10 cellular contexts compared by ENCODE assay signal in the genomic region with DNA sequence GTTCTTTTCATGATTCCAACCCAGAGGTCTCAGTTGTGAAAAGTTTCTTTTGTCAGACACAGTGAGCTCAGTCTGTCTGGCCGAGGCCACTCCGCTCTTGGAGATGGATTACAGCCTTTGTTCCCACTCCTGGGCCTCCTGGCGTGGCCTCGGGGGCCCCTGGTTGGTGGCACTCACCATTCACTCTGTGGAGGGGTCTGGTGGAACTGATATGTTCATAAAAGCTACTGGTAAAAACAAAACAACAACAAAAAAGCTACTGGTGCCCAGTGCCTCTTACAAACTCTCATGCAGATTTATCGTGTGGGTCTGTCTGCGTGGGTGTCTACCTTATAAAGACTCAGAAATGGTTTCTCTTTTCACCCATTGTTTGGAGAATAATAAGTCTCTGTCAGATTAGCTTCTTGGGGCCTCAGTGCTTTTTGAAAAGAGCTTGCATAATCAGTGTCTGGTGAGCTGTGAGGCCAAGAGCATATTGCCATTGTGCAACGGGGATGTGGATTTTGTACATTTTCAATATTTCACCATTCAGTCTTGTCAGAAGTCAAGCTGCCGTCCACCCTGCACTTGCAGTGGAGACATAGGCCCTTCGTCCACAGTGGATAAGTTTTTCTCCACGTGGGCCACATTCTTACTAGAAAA.
A peak's percentile ranks its signal among the peaks of the same experiment; 100 is the strongest.
DNase-seq lines count a peak whose midpoint lies in the region; ATAC-seq and TF ChIP-seq lines count a peak whose summit lies in the region.
"Had no signal": no experiment of that assay in that cellular context is flagged by ENCODE, and none has a peak within 500 bp of the region (broad histone marks: within the 10 kb centered on the region; RNA-seq: fewer than 3 reads in every experiment).

No MANE protein-coding gene starts in this region.

- H2AFZ ChIP-seq in OCI-LY1 (ENCODE audit: low read length): no peak overlapping the region

- H4K20me1 ChIP-seq in OCI-LY1 (ENCODE audit: insufficient read depth, low read length): no peaks in the 10 kb centered on the region

- H3K9ac ChIP-seq in OCI-LY1 (ENCODE audit: low read length): peak overlapping the region; percentile 47; the same call in 1 of the 2 replicates

- H3K27ac ChIP-seq in OCI-LY1 (ENCODE audit: low read depth, low read length, poor library complexity, severe bottlenecking): peak overlapping the region; percentile 99

- DNase-seq in Ammon's horn (ENCODE audit: low spot score): peak; percentile 70
- peak; percentile 95 for DNase-seq in fibroblast of villous mesenchyme (ENCODE audit: low read depth)
- no peak for DNase-seq in omental fat pad (ENCODE audit: low spot score)
- no peak for DNase-seq in HUDEP-2 (lab: John Stamatoyannopoulos, UW; ENCODE audit: unreplicated experiment in 76 of 76)
- DNase-seq in GM13977 (ENCODE audit: low spot score): no peak
- DNase-seq in SK-N-DZ (ENCODE audit: low spot score): no peak
- DNase-seq in NCI-H69 (lab: John Stamatoyannopoulos, UW): no peak
- DNase-seq: CD4-positive, CD25-positive, alpha-beta regulatory T cell; NCI-H446 had no signal

- H3K36me3 ChIP-seq in OCI-LY1 (ENCODE audit: insufficient read depth, low read length): peaks cover 7% of the 10 kb centered on the region; the same call in 1 of the 2 replicates

- no peak for TF ChIP-seq CTCF in OCI-LY1 (IDR thresholded peaks at IDR 0.05; ENCODE audit: low read length)
- no peak for TF ChIP-seq CTCF in fibroblast of villous mesenchyme (IDR thresholded peaks at IDR 0.05; ENCODE audit: insufficient read depth, low read depth, low read length)
- no peak for TF ChIP-seq CTCF in omental fat pad (IDR thresholded peaks at IDR 0.05)
- TF ChIP-seq CTCF in GM13977 (IDR thresholded peaks at IDR 0.05; ENCODE audit: extremely low read depth, insufficient read depth, missing control alignments): no peak

- peak; percentile 53 for ATAC-seq in omental fat pad (ENCODE audit: low FRiP score)

- H3K4me1 ChIP-seq in OCI-LY1 (ENCODE audit: insufficient read depth, low read length, severe bottlenecking): peaks cover 95% of the 10 kb centered on the region

- H3K79me2 ChIP-seq in OCI-LY1 (ENCODE audit: insufficient read depth, low read length): peaks cover 41% of the 10 kb centered on the region

- H3K4me3 ChIP-seq in OCI-LY1 (ENCODE audit: low read depth, low read length, poor library complexity, severe bottlenecking) (no peak overlapping the region), fibroblast of villous mesenchyme (ENCODE audit: low read depth, low read length) (no peak overlapping the region)

- H3K4me2 ChIP-seq in OCI-LY1 (ENCODE audit: low read length): peak overlapping the region; percentile 29; the same call in 1 of the 2 replicates

- H3F3A ChIP-seq in OCI-LY1 (ENCODE audit: insufficient read depth, low read length): no peaks in the 10 kb centered on the region

- no peaks in the 10 kb centered on the region for H3K27me3 ChIP-seq in OCI-LY1 (ENCODE audit: insufficient read depth, low read length)

- in situ Hi-C loops in GM13977 (cut with MboI; ENCODE audit: low pct_unique_long_range_greater_than_20kb, low sequenced_read_pairs, unreplicated experiment): no loop called here

- H3K9me3 ChIP-seq in OCI-LY1 (ENCODE audit: low read length): no peaks in the 10 kb centered on the region

- no peaks in the 10 kb centered on the region for H3K9me2 ChIP-seq in OCI-LY1 (ENCODE audit: low read depth, low read length)

Comparison
In these comparisons a context has a peak if more than half of its experiments do, and no peak if none do; other contexts are left out.
1. DNase-seq: peak in Ammon's horn (single experiment) and fibroblast of villous mesenchyme (single experiment); none in omental fat pad (single experiment), HUDEP-2 (0 of 76), GM13977 (single experiment), SK-N-DZ (single experiment) and NCI-H69 (single experiment).